In genomic region chr1:169003864-169004516, GRCh38 we compare ENCODE assay signal across 13 cellular contexts.
DNase-seq lines count a peak whose midpoint lies in the region; ATAC-seq, FAIRE-seq and TF ChIP-seq lines count a peak whose summit lies in the region.
"Had no signal": no experiment of that assay in that cellular context is flagged by ENCODE, and none has a peak within 500 bp of the region (broad histone marks: within the 10 kb centered on the region; RNA-seq: fewer than 3 reads in every experiment).

No MANE protein-coding gene starts in this region.

- TF ChIP-seq CTCF in coronary artery (IDR thresholded peaks at IDR 0.05) = no peak
- no peak for TF ChIP-seq CTCF in HepG2 (CRISPR knock-in tag; IDR thresholded peaks at IDR 0.05)
- TF ChIP-seq CTCF in upper lobe of right lung (IDR thresholded peaks at IDR 0.05) = no peak

- H3K79me2 ChIP-seq in HepG2 (ENCODE audit: insufficient read depth, low read length) = no peaks in the 10 kb centered on the region

- no peaks in the 10 kb centered on the region for H3K36me3 ChIP-seq in HepG2 (replicated peaks in 1 of 2; ENCODE audit: control insufficient read depth in 1 of 2, insufficient read depth in 2 of 2, low read length in 2 of 2)
- H3K36me3 ChIP-seq in upper lobe of right lung = no peaks in the 10 kb centered on the region
- H3K36me3 ChIP-seq: ovary had no signal

- no peak for TF ChIP-seq RAD21 in HepG2 (CRISPR knock-in tag; IDR thresholded peaks at IDR 0.05)

- DNase-seq in HT-29 (ENCODE audit: low spot score) (peak; percentile 21), coronary artery (ENCODE audit: low spot score) (peak; percentile 78), HepG2 (ENCODE audit: low spot score) (no peak), upper lobe of right lung (peak; percentile 71), middle frontal gyrus (ENCODE audit: extremely low spot score, low spot score) (no peak)
- DNase-seq: glutamatergic neuron; NCI-H446 treated with DMSO at 0.1 percent for 48 hours; stimulated activated naive CD4-positive, alpha-beta T cell treated with Interleukin-2 at 50 U/mL for 16 hours had no signal

- intact Hi-C loops in HepG2 (cut with micrococcal nuclease; ENCODE audit: unreplicated experiment) = loop anchor here (10.0 kb wide), 1 partner anchor 101 kb away; the partner anchor contains the start of gene ATP1B1
- intact Hi-C loops in upper lobe of right lung (cut with DNase I) = no loop called here

- H3K4me3 ChIP-seq in coronary artery (no peak overlapping the region), HepG2 (replicated peaks in 1 of 3; ENCODE audit: insufficient read depth in 1 of 3, low read depth in 2 of 3, low read length in 3 of 3) (no peak overlapping the region), upper lobe of right lung (no peak overlapping the region)
- H3K4me3 ChIP-seq: ovary had no signal

- H3K4me1 ChIP-seq in HepG2 (ENCODE audit: insufficient read depth, low read length) (no peaks in the 10 kb centered on the region), upper lobe of right lung (peaks cover 8% of the 10 kb centered on the region)

- no peaks in the 10 kb centered on the region for H4K20me1 ChIP-seq in HepG2 (ENCODE audit: insufficient read depth, low read length)

- H2AFZ ChIP-seq in HepG2 (ENCODE audit: low read length) = peak overlapping the region; percentile 2

- H3K27ac ChIP-seq in coronary artery (peak overlapping the region in 1 of 2 donors; percentile 15), HepG2 (ENCODE audit: extremely low read length, insufficient read depth, low read length) (no peak overlapping the region), upper lobe of right lung (no peak overlapping the region)
- H3K27ac ChIP-seq: ovary had no signal

- 39% methylated on average over 1 of the region's 1 CpG for WGBS in HepG2 (ENCODE audit: low lambda C conversion rate)

- H3K9ac ChIP-seq in HepG2 (ENCODE audit: insufficient read depth, low read depth, low read length) = no peak overlapping the region

- CTCF ChIA-PET in HepG2 (lab: Yijun Ruan, JAX; ENCODE audit: low intra/inter-chr PET ratio, low total read pairs) = no interaction called here

- in situ Hi-C loops in HepG2 (cut with HindIII; ENCODE audit: extremely low pct_ligation_motif_present, low pct_unique_long_range_greater_than_20kb) = no loop called here

- no peak for FAIRE-seq in HepG2 (lab: Jason Lieb, UNC)
- FAIRE-seq: GM12891, TTC549 had no signal

- TF ChIP-seq EP300 in HepG2 (IDR thresholded peaks at IDR 0.05; ENCODE audit: low read depth in 2 of 2, low read length in 2 of 2) (peak in 1 of 2 experiments; percentile 16; a peak in 1 of 4 replicates), HepG2 (CRISPR knock-in tag; IDR thresholded peaks at IDR 0.05; ENCODE audit: borderline replicate concordance) (no peak)

- no TSS peak for BruUV-seq in HepG2 (replicated peaks; lab: Mats Ljungman, UMichigan)

- H3K27me3 ChIP-seq in HepG2 (ENCODE audit: control insufficient read depth in 1 of 2, insufficient read depth in 2 of 2, low read length in 2 of 2) = 0 out of 5 replicates have a peak, but pooled peaks cover 0 to 4% of the 10 kb centered on the region in 2 experiments
- H3K27me3 ChIP-seq in upper lobe of right lung = no peaks in the 10 kb centered on the region
- H3K27me3 ChIP-seq: ovary had no signal

- POLR2A ChIA-PET in HepG2 (lab: Yijun Ruan, JAX) = no interaction called here

- no peak for TF ChIP-seq POLR2A in HepG2 (IDR thresholded peaks at IDR 0.05; ENCODE audit: insufficient read depth in 1 of 2, low read depth in 2 of 2, low read length in 2 of 2)

- no peak for ATAC-seq in HepG2
- peak; percentile 36 for ATAC-seq in upper lobe of right lung
- no peak for ATAC-seq in HG03520 (IDR thresholded peaks at IDR 0.05; ENCODE audit: unreplicated experiment)
- no peak for ATAC-seq in HG03139 (IDR thresholded peaks at IDR 0.05; ENCODE audit: unreplicated experiment)

- H3K9me3 ChIP-seq in HepG2 (ENCODE audit: low read length) (no peaks in the 10 kb centered on the region), upper lobe of right lung (no peaks in the 10 kb centered on the region)
- H3K9me3 ChIP-seq: ovary had no signal

- H3K4me2 ChIP-seq in HepG2 (ENCODE audit: low read depth, low read length) = no peak overlapping the region

TF ChIP-seq in HepG2, 621 proteins besides CTCF, POLR2A, EP300 and RAD21:
- TF ChIP-seq, protein P1, sequence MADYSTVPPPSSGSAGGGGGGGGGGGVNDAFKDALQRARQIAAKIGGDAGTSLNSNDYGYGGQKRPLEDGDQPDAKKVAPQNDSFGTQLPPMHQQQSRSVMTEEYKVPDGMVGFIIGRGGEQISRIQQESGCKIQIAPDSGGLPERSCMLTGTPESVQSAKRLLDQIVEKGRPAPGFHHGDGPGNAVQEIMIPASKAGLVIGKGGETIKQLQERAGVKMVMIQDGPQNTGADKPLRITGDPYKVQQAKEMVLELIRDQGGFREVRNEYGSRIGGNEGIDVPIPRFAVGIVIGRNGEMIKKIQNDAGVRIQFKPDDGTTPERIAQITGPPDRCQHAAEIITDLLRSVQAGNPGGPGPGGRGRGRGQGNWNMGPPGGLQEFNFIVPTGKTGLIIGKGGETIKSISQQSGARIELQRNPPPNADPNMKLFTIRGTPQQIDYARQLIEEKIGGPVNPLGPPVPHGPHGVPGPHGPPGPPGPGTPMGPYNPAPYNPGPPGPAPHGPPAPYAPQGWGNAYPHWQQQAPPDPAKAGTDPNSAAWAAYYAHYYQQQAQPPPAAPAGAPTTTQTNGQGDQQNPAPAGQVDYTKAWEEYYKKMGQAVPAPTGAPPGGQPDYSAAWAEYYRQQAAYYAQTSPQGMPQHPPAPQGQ (CRISPR knock-in tag; IDR thresholded peaks at IDR 0.05; ENCODE audit: borderline replicate concordance) = no peak
- TF ChIP-seq RNF219 (CRISPR knock-in tag; IDR thresholded peaks at IDR 0.05) = no peak
- TF ChIP-seq TBP (CRISPR knock-in tag; IDR thresholded peaks at IDR 0.05) = no peak
- no peak for TF ChIP-seq PRMT3 (CRISPR knock-in tag; IDR thresholded peaks at IDR 0.05; ENCODE audit: borderline replicate concordance, low read depth)
- no peak for TF ChIP-seq MAFG (CRISPR knock-in tag; IDR thresholded peaks at IDR 0.05)
- no peak for TF ChIP-seq ZNF703 (CRISPR knock-in tag; IDR thresholded peaks at IDR 0.05; ENCODE audit: borderline replicate concordance)
- no peak for TF ChIP-seq ZNF737 (CRISPR knock-in tag; IDR thresholded peaks at IDR 0.05; ENCODE audit: borderline replicate concordance)
- TF ChIP-seq ZNF136 (CRISPR knock-in tag; IDR thresholded peaks at IDR 0.05; ENCODE audit: low read depth) = no peak
- no peak for TF ChIP-seq ZSCAN9 (CRISPR knock-in tag; IDR thresholded peaks at IDR 0.05; ENCODE audit: borderline replicate concordance)
- no peak for TF ChIP-seq RCOR2 (CRISPR knock-in tag; IDR thresholded peaks at IDR 0.05)
- no peak for TF ChIP-seq KAT7 (CRISPR knock-in tag; IDR thresholded peaks at IDR 0.05; ENCODE audit: borderline replicate concordance)

Comparison
In these comparisons a context has a peak if more than half of its experiments do, and no peak if none do; other contexts are left out.
1. DNase-seq: peak in HT-29 (single experiment), coronary artery (single experiment) and upper lobe of right lung (single experiment); none in HepG2 (single experiment) and middle frontal gyrus (single experiment).